Comparison of ENCODE assay signal across 1 cellular context in genomic region chr17:51120739-51121619, GRCh38.
TF ChIP-seq lines count a peak whose summit lies in the region.

SPAG9 (minus strand) TSS chr17:51120868; CDS start chr17:51120656, 212 bp downstream.

TF ChIP-seq in HepG2, 621 proteins besides CTCF, POLR2A, EP300 and RAD21 (continued from another document and continues in another):
- TF ChIP-seq NCOR1 (IDR thresholded peaks at IDR 0.05; ENCODE audit: borderline replicate concordance, low read length) (no peak), ZBTB40 (IDR thresholded peaks at IDR 0.05) (no peak), ZBTB40 (CRISPR knock-in tag; IDR thresholded peaks at IDR 0.05) (0 out of 2 replicates have a peak, but pooled peaks have one; percentile 8), SP140L (CRISPR knock-in tag; IDR thresholded peaks at IDR 0.05; ENCODE audit: borderline replicate concordance) (no peak), MEF2D (CRISPR knock-in tag; IDR thresholded peaks at IDR 0.05) (peak; percentile 35; the same call in 1 of the 2 replicates), MIXL1 (CRISPR knock-in tag; IDR thresholded peaks at IDR 0.05) (peak; percentile 69), ARID5B (CRISPR knock-in tag; IDR thresholded peaks at IDR 0.05) (peak; percentile 66), YY1 (IDR thresholded peaks at IDR 0.05; ENCODE audit: insufficient read depth, insufficient replicate concordance, low read depth, low read length) (peak; percentile 80), PRDM10 (CRISPR knock-in tag; IDR thresholded peaks at IDR 0.05; ENCODE audit: low read depth) (peak; percentile 37; the same call in 1 of the 2 replicates), TFDP1 (CRISPR knock-in tag; IDR thresholded peaks at IDR 0.05; ENCODE audit: borderline replicate concordance) (peak; percentile 69), ZNF574 (CRISPR knock-in tag; IDR thresholded peaks at IDR 0.05) (peak; percentile 52; the same call in 1 of the 2 replicates), ZNF407 (CRISPR knock-in tag; IDR thresholded peaks at IDR 0.05; ENCODE audit: not compliant biosample characterization) (no peak), CCDC6 (CRISPR knock-in tag; IDR thresholded peaks at IDR 0.05) (peak; percentile 56), GABPB1 (CRISPR knock-in tag; IDR thresholded peaks at IDR 0.05) (peak; percentile 78), ATF1 (CRISPR knock-in tag; IDR thresholded peaks at IDR 0.05) (peak; percentile 87), MAZ (IDR thresholded peaks at IDR 0.05; ENCODE audit: borderline replicate concordance, low read depth, low read length) (peak; percentile 68), MAZ (CRISPR knock-in tag; IDR thresholded peaks at IDR 0.05; ENCODE audit: low read depth) (peak; percentile 65), DR1 (CRISPR knock-in tag; IDR thresholded peaks at IDR 0.05) (peak; percentile 59), NFKB2 (CRISPR knock-in tag; IDR thresholded peaks at IDR 0.05; ENCODE audit: borderline replicate concordance) (no peak)
